19 cellular contexts compared by ENCODE assay signal in genomic region chr20:53613748-53614147, GRCh38. TPM values are rescaled to one million over a fixed set of nuclear protein-coding genes. Genes with fewer than 3 reads are reported as not detected.
A peak's percentile ranks its signal among the peaks of the same experiment; 100 is the strongest.
DNase-seq lines count a peak whose midpoint lies in the region; ATAC-seq and TF ChIP-seq lines count a peak whose summit lies in the region.
"Had no signal": no experiment of that assay in that cellular context is flagged by ENCODE, and none has a peak within 500 bp of the region (broad histone marks: within the 10 kb centered on the region; RNA-seq: fewer than 3 reads in every experiment).

No MANE protein-coding gene starts in this region.

- CTCF ChIA-PET in SK-N-SH (lab: Yijun Ruan, JAX), result interaction anchor here (0.8 to 2.4 kb wide), 3 partner anchors 141 to 302 kb away, joined by 3 to 10 read pairs (median 3); no protein-coding TSS in a partner anchor

- TF ChIP-seq RAD21 in SK-N-SH (IDR thresholded peaks at IDR 0.05; ENCODE audit: low read length), result no peak

- intact Hi-C loops in psoas muscle (cut with DNase I), result no loop called here

- POLR2A ChIA-PET in SK-N-SH (lab: Yijun Ruan, JAX), result no interaction called here

- no peaks in the 10 kb centered on the region for H3K79me2 ChIP-seq in SK-N-SH (ENCODE audit: insufficient read depth)
- H3K79me2 ChIP-seq in OCI-LY1 (ENCODE audit: insufficient read depth, low read length), result peaks cover 4% of the 10 kb centered on the region; the same call in 1 of the 2 replicates
- no peaks in the 10 kb centered on the region for H3K79me2 ChIP-seq in fibroblast of lung (ENCODE audit: control insufficient read depth, insufficient read depth, low read length)

- H3K36me3 ChIP-seq in SK-N-SH (replicated peaks in 1 of 2; ENCODE audit: control insufficient read depth in 1 of 2, insufficient read depth in 2 of 2, low read length in 1 of 2) (no peaks in the 10 kb centered on the region), OCI-LY1 (ENCODE audit: insufficient read depth, low read length) (no peaks in the 10 kb centered on the region), fibroblast of lung (ENCODE audit: control insufficient read depth, insufficient read depth, low read length) (no peaks in the 10 kb centered on the region), psoas muscle (ENCODE audit: insufficient read depth in 1 of 2, low read depth in 1 of 2) (no peaks in the 10 kb centered on the region)
- H3K36me3 ChIP-seq: SJSA1, tibial nerve had no signal

- H3K9ac ChIP-seq in SK-N-SH, result peak overlapping the region; percentile 39; the same call in 1 of the 2 replicates
- no peak overlapping the region for H3K9ac ChIP-seq in OCI-LY1 (ENCODE audit: low read length)
- H3K9ac ChIP-seq in fibroblast of lung (ENCODE audit: insufficient read depth, low read length), result no peak overlapping the region

- H3K4me3 ChIP-seq in SK-N-SH (ENCODE audit: low read depth in 2 of 2, low read length in 1 of 2) (no peak overlapping the region), OCI-LY1 (ENCODE audit: low read depth, low read length, poor library complexity, severe bottlenecking) (no peak overlapping the region), fibroblast of lung (replicated peaks in 1 of 4; ENCODE audit: control extremely low read depth in 1 of 4, insufficient read depth in 1 of 4, low read depth in 3 of 4, low read length in 4 of 4) (no peak overlapping the region), psoas muscle (no peak overlapping the region)
- H3K4me3 ChIP-seq: SJSA1, tibial nerve had no signal

- H2AFZ ChIP-seq in SK-N-SH (ENCODE audit: low read depth) (peak overlapping the region; percentile 73), OCI-LY1 (ENCODE audit: low read length) (no peak overlapping the region), fibroblast of lung (ENCODE audit: low read length) (no peak overlapping the region)

- peaks cover 7 to 22% of the 10 kb centered on the region in 2 experiments for H3K4me1 ChIP-seq in SK-N-SH (ENCODE audit: control insufficient read depth in 1 of 2, insufficient read depth in 2 of 2, low read depth in 1 of 2, low read length in 1 of 2)
- H3K4me1 ChIP-seq in OCI-LY1 (ENCODE audit: insufficient read depth, low read length, severe bottlenecking), result peaks cover 45% of the 10 kb centered on the region
- H3K4me1 ChIP-seq in fibroblast of lung (ENCODE audit: control insufficient read depth, extremely low read depth, insufficient read depth, low read length), result peaks cover 13% of the 10 kb centered on the region
- peaks cover 7% of the 10 kb centered on the region for H3K4me1 ChIP-seq in psoas muscle

- TF ChIP-seq CTCF in SK-N-SH (IDR thresholded peaks at IDR 0.05) (no peak), OCI-LY1 (IDR thresholded peaks at IDR 0.05; ENCODE audit: low read length) (no peak), fibroblast of lung (conservative IDR thresholded peaks at IDR 0.05 in 1 of 2, IDR thresholded peaks at IDR 0.05 in 1 of 2; ENCODE audit: low read depth in 1 of 2, low read length in 2 of 2) (no peak), subcutaneous adipose tissue (IDR thresholded peaks at IDR 0.05; ENCODE audit: low read depth) (peak; percentile 19), psoas muscle (IDR thresholded peaks at IDR 0.05) (no peak)

- peaks cover 22% of the 10 kb centered on the region for H3F3A ChIP-seq in SK-N-SH (replicated peaks; ENCODE audit: insufficient read depth)
- H3F3A ChIP-seq in OCI-LY1 (ENCODE audit: insufficient read depth, low read length), result 0 out of 2 replicates have a peak, but pooled peaks cover 8% of the 10 kb centered on the region

- H4K20me1 ChIP-seq in SK-N-SH (ENCODE audit: insufficient read depth) (no peaks in the 10 kb centered on the region), OCI-LY1 (ENCODE audit: insufficient read depth, low read length) (no peaks in the 10 kb centered on the region), fibroblast of lung (ENCODE audit: control insufficient read depth, extremely low read depth, insufficient read depth, low read length) (no peaks in the 10 kb centered on the region)

- H3K27me3 ChIP-seq in SK-N-SH (ENCODE audit: insufficient read depth), result no peaks in the 10 kb centered on the region
- no peaks in the 10 kb centered on the region for H3K27me3 ChIP-seq in OCI-LY1 (ENCODE audit: insufficient read depth, low read length)
- no peaks in the 10 kb centered on the region for H3K27me3 ChIP-seq in fibroblast of lung (ENCODE audit: control insufficient read depth, insufficient read depth, low read length)
- H3K27me3 ChIP-seq in psoas muscle (ENCODE audit: insufficient read depth in 3 of 3, low read length in 2 of 3), result no peaks in the 10 kb centered on the region
- H3K27me3 ChIP-seq: SJSA1, tibial nerve had no signal

- ATAC-seq in SK-N-SH treated with all-trans-retinoic acid at 6 μM for 48 hours (no peak), psoas muscle (no peak)
- no peak for ATAC-seq in activated CD4-positive, CD25-positive, alpha-beta regulatory T cell treated with anti-CD3 and anti-CD28 coated beads, Interleukin-2, amount 50 U/mL, for 24 hours
- ATAC-seq: activated naive CD4-positive, alpha-beta T cell treated with anti-CD3 and anti-CD28 coated beads, Interleukin-2, amount 50 U/mL, for 72 hours had no signal

- DNase-seq in SK-N-SH (no peak), fibroblast of lung (ENCODE audit: low read depth in 2 of 2) (no peak), psoas muscle (no peak), T-helper 1 cell (no peak)
- DNase-seq: activated CD8-positive, alpha-beta memory T cell treated with anti-CD3 and anti-CD28 coated beads, Interleukin-2, amount 50 U/mL, for 4 hours; effector memory CD4-positive, alpha-beta T cell; kidney; NCI-H1092 treated with DMSO at 0.1 percent for 48 hours; NCI-H2171; stimulated activated CD4-positive, alpha-beta T cell treated with anti-CD3 and anti-CD28 coated beads, Interleukin-1b, Interleukin-23, amount 100 ng/mL, for 48 hours had no signal

- H3K27ac ChIP-seq in SK-N-SH (ENCODE audit: low read depth in 2 of 2, low read length in 1 of 2) (peak overlapping the region; percentile 30 to 97; a peak in 3 of 4 replicates), OCI-LY1 (ENCODE audit: low read depth, low read length, poor library complexity, severe bottlenecking) (peak overlapping the region; percentile 94), fibroblast of lung (ENCODE audit: insufficient read depth, low read length) (peak overlapping the region; percentile 39), psoas muscle (no peak overlapping the region)
- H3K27ac ChIP-seq: 22Rv1, SJSA1, VCaP had no signal

- H3K4me2 ChIP-seq in SK-N-SH (no peak overlapping the region), OCI-LY1 (ENCODE audit: low read length) (no peak overlapping the region), fibroblast of lung (ENCODE audit: extremely low read depth, insufficient read depth, low read length) (no peak overlapping the region)

- no peaks in the 10 kb centered on the region for H3K9me2 ChIP-seq in SK-N-SH
- no peaks in the 10 kb centered on the region for H3K9me2 ChIP-seq in OCI-LY1 (ENCODE audit: low read depth, low read length)

- no peak for TF ChIP-seq EP300 in SK-N-SH (IDR thresholded peaks at IDR 0.05; ENCODE audit: borderline replicate concordance in 1 of 2, low read depth in 1 of 2, low read length in 1 of 2)

- H3K9me3 ChIP-seq in SK-N-SH (no peaks in the 10 kb centered on the region), OCI-LY1 (ENCODE audit: low read length) (no peaks in the 10 kb centered on the region), fibroblast of lung (ENCODE audit: control insufficient read depth, insufficient read depth, low read depth, low read length) (no peaks in the 10 kb centered on the region), psoas muscle (no peaks in the 10 kb centered on the region)
- H3K9me3 ChIP-seq: SJSA1, tibial nerve had no signal

TF ChIP-seq in SK-N-SH, 30 proteins besides CTCF, POLR2A, EP300 and RAD21:
- TF ChIP-seq MEF2A (IDR thresholded peaks at IDR 0.05; ENCODE audit: borderline replicate concordance, low read depth) (0 out of 2 replicates have a peak, but pooled peaks have one; percentile 9), NFIC (IDR thresholded peaks at IDR 0.05; ENCODE audit: borderline replicate concordance) (no peak)

TF ChIP-seq in SK-N-SH treated with all-trans-retinoic acid at 6 μM for 48 hours, 23 proteins besides CTCF, POLR2A, EP300 and RAD21 (continues in another document):
- TF ChIP-seq ZFP30 (CRISPR knock-in tag; IDR thresholded peaks at IDR 0.05) (no peak), POU6F1 (CRISPR knock-in tag; IDR thresholded peaks at IDR 0.05; ENCODE audit: borderline replicate concordance, low read depth) (no peak)

RNA-seq across cellular contexts. Expression of gene ZNF217, which starts 20.1 kb away (rescaled TPM):
- 6.9 and 7.1 TPM in 2 replicates for polyA plus RNA-seq in SK-N-SH (2012; rRNA removed)
- polyA plus RNA-seq in SK-N-SH (2012; cell fraction: cytosol; rRNA removed), result 7.6 and 8.5 TPM in 2 replicates
- polyA plus RNA-seq in SK-N-SH (2012; cell fraction: nucleus; rRNA removed), result 13.4 and 14.5 TPM in 2 replicates
- total RNA-seq in fibroblast of lung, result 13.4 and 22.0 TPM in 2 replicates
- polyA plus RNA-seq in fibroblast of lung, result 12.1 and 14.5 TPM in 2 replicates
- polyA plus RNA-seq in fibroblast of lung (2012), result 11.2 and 15.3 TPM in 2 replicates
- 17.7 and 23.5 TPM in 2 replicates for polyA minus RNA-seq in fibroblast of lung (ENCODE audit: low replicate concordance)
- total RNA-seq in subcutaneous adipose tissue, result 10 to 100 TPM; 29.6 to 62.3 (median 36.7) TPM
- 1 to 10 TPM; 4.0 to 8.1 (median 6.1) TPM for total RNA-seq in psoas muscle
- 1 to 10 TPM; 1.7 to 4.3 (median 2.6) TPM for polyA plus RNA-seq in psoas muscle
